In the genomic region with DNA sequence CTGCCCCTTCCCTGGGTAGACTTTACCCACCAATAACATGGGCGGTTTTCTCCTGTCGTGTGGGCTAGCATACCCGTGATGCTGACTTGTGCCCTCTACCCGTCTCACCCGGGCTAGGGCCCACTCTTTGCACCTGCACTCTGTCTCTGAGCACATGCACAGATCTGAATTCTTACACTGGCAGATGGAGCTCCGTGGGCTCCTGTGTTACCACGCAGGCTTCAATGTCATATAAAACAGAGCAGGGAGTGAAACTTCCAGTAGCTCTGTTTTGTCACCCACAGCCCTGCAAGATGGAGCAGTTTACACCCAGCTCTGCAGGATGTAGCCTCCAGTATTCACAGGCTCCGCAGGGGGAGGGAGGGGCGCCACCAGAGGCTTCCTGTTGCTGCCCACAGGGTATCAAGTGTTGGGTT, we compare ENCODE assay signal across 1 cellular context.
TF ChIP-seq lines count a peak whose summit lies in the region.

No MANE protein-coding gene starts in this region.

TF ChIP-seq in K562, 482 proteins besides CTCF, POLR2A, EP300 and RAD21 (continued from another document):
- TF ChIP-seq ZFX (CRISPR knock-in tag; IDR thresholded peaks at IDR 0.05): 0 out of 2 replicates have a peak, but pooled peaks have one; percentile 19
- TF ChIP-seq, protein P1, sequence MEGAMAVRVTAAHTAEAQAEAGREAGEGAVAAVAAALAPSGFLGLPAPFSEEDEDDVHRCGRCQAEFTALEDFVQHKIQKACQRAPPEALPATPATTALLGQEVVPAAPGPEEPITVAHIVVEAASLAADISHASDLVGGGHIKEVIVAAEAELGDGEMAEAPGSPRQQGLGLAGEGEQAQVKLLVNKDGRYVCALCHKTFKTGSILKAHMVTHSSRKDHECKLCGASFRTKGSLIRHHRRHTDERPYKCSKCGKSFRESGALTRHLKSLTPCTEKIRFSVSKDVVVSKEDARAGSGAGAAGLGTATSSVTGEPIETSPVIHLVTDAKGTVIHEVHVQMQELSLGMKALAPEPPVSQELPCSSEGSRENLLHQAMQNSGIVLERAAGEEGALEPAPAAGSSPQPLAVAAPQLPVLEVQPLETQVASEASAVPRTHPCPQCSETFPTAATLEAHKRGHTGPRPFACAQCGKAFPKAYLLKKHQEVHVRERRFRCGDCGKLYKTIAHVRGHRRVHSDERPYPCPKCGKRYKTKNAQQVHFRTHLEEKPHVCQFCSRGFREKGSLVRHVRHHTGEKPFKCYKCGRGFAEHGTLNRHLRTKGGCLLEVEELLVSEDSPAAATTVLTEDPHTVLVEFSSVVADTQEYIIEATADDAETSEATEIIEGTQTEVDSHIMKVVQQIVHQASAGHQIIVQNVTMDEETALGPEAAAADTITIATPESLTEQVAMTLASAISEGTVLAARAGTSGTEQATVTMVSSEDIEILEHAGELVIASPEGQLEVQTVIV (CRISPR knock-in tag; IDR thresholded peaks at IDR 0.05; ENCODE audit: borderline replicate concordance): no peak
